Comparison of ENCODE assay signal across 12 cellular contexts in genomic region chr1:32247452-32247851, GRCh38. TPM values are rescaled to one million over a fixed set of nuclear protein-coding genes. Genes with fewer than 3 reads are reported as not detected.
DNase-seq lines count a peak whose midpoint lies in the region; ATAC-seq and TF ChIP-seq lines count a peak whose summit lies in the region.
"Had no signal": no experiment of that assay in that cellular context is flagged by ENCODE, and none has a peak within 500 bp of the region (broad histone marks: within the 10 kb centered on the region; RNA-seq: fewer than 3 reads in every experiment).

No MANE protein-coding gene starts in this region.

- BruUV-seq in MCF 10A (replicated peaks; lab: Mats Ljungman, UMichigan): no TSS peak

- H3K9me3 Mint-ChIP-seq in MCF 10A (ENCODE audit: unreplicated experiment): no peaks in the 10 kb centered on the region
- H3K9me3 Mint-ChIP-seq in natural killer cell treated with Interleukin-12 subunit alpha and Interleukin-12 subunit beta and Interleukin-15 and Interleukin-18, amount 100 ng/mL, for 72 hours: no peaks in the 10 kb centered on the region

- H3K4me3 ChIP-seq in breast epithelium (peak overlapping the region in 1 of 3 donors; percentile 7), vagina (no peak overlapping the region)
- H3K4me3 ChIP-seq in effector memory CD4-positive, alpha-beta T cell (ENCODE audit: insufficient read depth, low read depth, low read length, poor library complexity, severe bottlenecking): no peak overlapping the region

- TF ChIP-seq POLR2A in breast epithelium (IDR thresholded peaks at IDR 0.05) (no peak), vagina (IDR thresholded peaks at IDR 0.05) (no peak)

- H3K4me1 ChIP-seq in breast epithelium: peaks cover 3 to 10% of the 10 kb centered on the region in 2 donors
- peaks cover 41% of the 10 kb centered on the region for H3K4me1 ChIP-seq in effector memory CD4-positive, alpha-beta T cell (ENCODE audit: control insufficient read depth, insufficient read depth, low read length, poor library complexity, severe bottlenecking)
- peaks cover 39% of the 10 kb centered on the region for H3K4me1 ChIP-seq in vagina

- no peak for DNase-seq in breast epithelium (ENCODE audit: low spot score in 2 of 2)
- no peak for DNase-seq in MCF 10A (ENCODE audit: unreplicated experiment)
- DNase-seq in effector memory CD4-positive, alpha-beta T cell: no peak
- DNase-seq in natural killer cell treated with Interleukin-12 subunit alpha and Interleukin-12 subunit beta and Interleukin-15 and Interleukin-18, amount 100 ng/mL, for 72 hours (ENCODE audit: low spot score): no peak
- DNase-seq in vagina (ENCODE audit: extremely low spot score in 2 of 2): no peak
- no peak for DNase-seq in NCI-H146 treated with DMSO at 0.1 percent for 48 hours (lab: John Stamatoyannopoulos, UW; ENCODE audit: unreplicated experiment)

- no peaks in the 10 kb centered on the region for H3K36me3 Mint-ChIP-seq in MCF 10A (ENCODE audit: insufficient read depth, unreplicated experiment)
- peaks cover 4% of the 10 kb centered on the region for H3K36me3 Mint-ChIP-seq in natural killer cell treated with Interleukin-12 subunit alpha and Interleukin-12 subunit beta and Interleukin-15 and Interleukin-18, amount 100 ng/mL, for 72 hours

- H3K27me3 ChIP-seq in breast epithelium (no peaks in the 10 kb centered on the region), vagina (no peaks in the 10 kb centered on the region)
- H3K27me3 ChIP-seq in effector memory CD4-positive, alpha-beta T cell (replicated peaks; ENCODE audit: control insufficient read depth, insufficient read depth, low read length, poor library complexity, severe bottlenecking): no peaks in the 10 kb centered on the region
- H3K27me3 ChIP-seq: brain microvascular endothelial cell had no signal

- H3K9me3 ChIP-seq in breast epithelium (no peaks in the 10 kb centered on the region), vagina (no peaks in the 10 kb centered on the region)
- H3K9me3 ChIP-seq in effector memory CD4-positive, alpha-beta T cell (ENCODE audit: control insufficient read depth, low read length): no peaks in the 10 kb centered on the region

- no peak overlapping the region for H3K4me3 Mint-ChIP-seq in MCF 10A (ENCODE audit: unreplicated experiment)
- H3K4me3 Mint-ChIP-seq in natural killer cell treated with Interleukin-12 subunit alpha and Interleukin-12 subunit beta and Interleukin-15 and Interleukin-18, amount 100 ng/mL, for 72 hours: peak overlapping the region; percentile 98

- ATAC-seq in natural killer cell treated with Interleukin-12 subunit alpha and Interleukin-12 subunit beta and Interleukin-15 and Interleukin-18, amount 100 ng/mL, for 72 hours: no peak
- ATAC-seq in GM18502 (IDR thresholded peaks at IDR 0.05; ENCODE audit: poor library complexity, unreplicated experiment): no peak
- no peak for ATAC-seq in GM18519 (IDR thresholded peaks at IDR 0.05; ENCODE audit: low FRiP score, unreplicated experiment)

- no peak for TF ChIP-seq CTCF in breast epithelium (IDR thresholded peaks at IDR 0.05)
- no peak for TF ChIP-seq CTCF in MCF 10A (IDR thresholded peaks at IDR 0.05; ENCODE audit: unreplicated experiment)
- no peak for TF ChIP-seq CTCF in vagina (IDR thresholded peaks at IDR 0.05)

- no peak overlapping the region for H3K27ac Mint-ChIP-seq in MCF 10A (ENCODE audit: low read depth, unreplicated experiment)
- H3K27ac Mint-ChIP-seq in natural killer cell treated with Interleukin-12 subunit alpha and Interleukin-12 subunit beta and Interleukin-15 and Interleukin-18, amount 100 ng/mL, for 72 hours: peak overlapping the region; percentile 91 to 98

- peaks cover 7% of the 10 kb centered on the region for H3K4me1 Mint-ChIP-seq in MCF 10A (ENCODE audit: insufficient read depth, unreplicated experiment)
- H3K4me1 Mint-ChIP-seq in natural killer cell treated with Interleukin-12 subunit alpha and Interleukin-12 subunit beta and Interleukin-15 and Interleukin-18, amount 100 ng/mL, for 72 hours (ENCODE audit: low read depth in 2 of 2): peaks cover 35 to 40% of the 10 kb centered on the region in 2 donors

- no peaks in the 10 kb centered on the region for H3K27me3 Mint-ChIP-seq in MCF 10A (ENCODE audit: insufficient read depth, unreplicated experiment)
- no peaks in the 10 kb centered on the region for H3K27me3 Mint-ChIP-seq in natural killer cell treated with Interleukin-12 subunit alpha and Interleukin-12 subunit beta and Interleukin-15 and Interleukin-18, amount 100 ng/mL, for 72 hours

- intact Hi-C loops in breast epithelium (cut with DNase I; ENCODE audit: low total_unique reads): no loop called here
- intact Hi-C loops in MCF 10A (cut with micrococcal nuclease): no loop called here
- intact Hi-C loops in vagina (cut with DNase I): no loop called here

- H3K27ac ChIP-seq in breast epithelium (peak overlapping the region; percentile 22 to 87), vagina (peak overlapping the region; percentile 43)
- peak overlapping the region; percentile 92 for H3K27ac ChIP-seq in effector memory CD4-positive, alpha-beta T cell (ENCODE audit: insufficient read depth, low read length, poor library complexity, severe bottlenecking)
- H3K27ac ChIP-seq: brain microvascular endothelial cell, C4-2B had no signal

- H3K36me3 ChIP-seq in breast epithelium: no peaks in the 10 kb centered on the region
- no peaks in the 10 kb centered on the region for H3K36me3 ChIP-seq in effector memory CD4-positive, alpha-beta T cell (ENCODE audit: control insufficient read depth, insufficient read depth, low read length)
- H3K36me3 ChIP-seq in vagina: no peaks in the 10 kb centered on the region
- H3K36me3 ChIP-seq: brain microvascular endothelial cell had no signal

- POLR2A ChIA-PET in MCF 10A (lab: Yijun Ruan, JAX): no interaction called here

- CTCF ChIA-PET in MCF 10A (lab: Yijun Ruan, JAX): interaction anchor here (0.6 to 1.0 kb wide), 4 partner anchors 12 to 848 kb away, joined by 3 to 4 read pairs (median 4); no protein-coding TSS in a partner anchor

RNA-seq across cellular contexts. Expression of gene FAM167B, which starts 0.4 kb away (rescaled TPM):
- total RNA-seq in breast epithelium (1 to 10 TPM in 2 of 3 donors, under 1 TPM in 1; 0.64 to 6.9 (median 1.2) TPM), MCF 10A (2022) (0.34 TPM in 1 of 2 replicates, not detected in the other), vagina (3.7 TPM)
- total RNA-seq in natural killer cell treated with Interleukin-12 subunit alpha and Interleukin-12 subunit beta and Interleukin-15 and Interleukin-18, amount 100 ng/mL, for 72 hours: under 1 TPM in 1 of 2 donors, not detected in 1; 0.47 TPM

RNA-seq across cellular contexts. Expression of gene LCK, which starts 3.6 kb away (rescaled TPM):
- total RNA-seq in breast epithelium (1 to 10 TPM; 2.4 to 4.1 (median 2.9) TPM), MCF 10A (2022) (not detected in 2 replicates), vagina (6.4 TPM)
- total RNA-seq in natural killer cell treated with Interleukin-12 subunit alpha and Interleukin-12 subunit beta and Interleukin-15 and Interleukin-18, amount 100 ng/mL, for 72 hours: 100 to 1,000 TPM in 1 of 2 donors, 10 to 100 TPM in 1; 66.4 to 140 TPM

RNA-seq across cellular contexts. Expression of gene EIF3I, which starts 25.2 kb away (rescaled TPM):
- 100 to 1,000 TPM; 177 to 222 (median 190) TPM for total RNA-seq in breast epithelium
- 253 and 259 TPM in 2 replicates for total RNA-seq in MCF 10A (2022)
- 100 to 1,000 TPM; 220 to 244 TPM for total RNA-seq in natural killer cell treated with Interleukin-12 subunit alpha and Interleukin-12 subunit beta and Interleukin-15 and Interleukin-18, amount 100 ng/mL, for 72 hours
- 164 TPM for total RNA-seq in vagina

RNA-seq across cellular contexts. Expression of gene TMEM234, which starts 25.3 kb away (rescaled TPM):
- total RNA-seq in breast epithelium: 10 to 100 TPM in 2 of 3 donors, 1 to 10 TPM in 1; 5.8 to 20.6 (median 13.4) TPM
- total RNA-seq in MCF 10A (2022): 22.2 and 27.3 TPM in 2 replicates
- 10 to 100 TPM; 15.6 to 15.8 TPM for total RNA-seq in natural killer cell treated with Interleukin-12 subunit alpha and Interleukin-12 subunit beta and Interleukin-15 and Interleukin-18, amount 100 ng/mL, for 72 hours
- 8.3 TPM for total RNA-seq in vagina

RNA-seq across cellular contexts. Expression of gene DCDC2B, which starts 38.6 kb away (rescaled TPM):
- under 1 TPM in 1 of 3 donors, not detected in 2; 0.33 TPM for total RNA-seq in breast epithelium
- not detected in 2 replicates for total RNA-seq in MCF 10A (2022)
- under 1 TPM; 0.19 to 0.22 TPM for total RNA-seq in natural killer cell treated with Interleukin-12 subunit alpha and Interleukin-12 subunit beta and Interleukin-15 and Interleukin-18, amount 100 ng/mL, for 72 hours
- not detected for total RNA-seq in vagina
- total RNA-seq: mucosa of gallbladder, PC-3 had no signal
